Comparison of ENCODE assay signal across 17 cellular contexts in genomic region chr5:177024559-177024958, GRCh38. TPM values are rescaled to one million over a fixed set of nuclear protein-coding genes. Genes with fewer than 3 reads are reported as not detected.
DNase-seq lines count a peak whose midpoint lies in the region; ATAC-seq and TF ChIP-seq lines count a peak whose summit lies in the region.
"Had no signal": no experiment of that assay in that cellular context is flagged by ENCODE, and none has a peak within 500 bp of the region (broad histone marks: within the 10 kb centered on the region; RNA-seq: fewer than 3 reads in every experiment).

No MANE protein-coding gene starts in this region.

- no peak for ATAC-seq in naive B cell (ENCODE audit: low read depth in 2 of 2)
- no peak for ATAC-seq in HG03135 (IDR thresholded peaks at IDR 0.05; ENCODE audit: unreplicated experiment)
- no peak for ATAC-seq in HG03571 (IDR thresholded peaks at IDR 0.05; ENCODE audit: unreplicated experiment)
- ATAC-seq: heart left ventricle had no signal

- H3K79me2 ChIP-seq in DOHH2 (ENCODE audit: control insufficient read depth, low read length), result peaks cover 81% of the 10 kb centered on the region

- no peaks in the 10 kb centered on the region for H3K9me3 Mint-ChIP-seq in activated naive CD8-positive, alpha-beta T cell treated with anti-CD3 and anti-CD28 coated beads for 36 hours
- H3K9me3 Mint-ChIP-seq in naive B cell, result no peaks in the 10 kb centered on the region
- H3K9me3 Mint-ChIP-seq: dendritic cell treated with granulocyte-macrophage colony-stimulating factor and Interleukin-4, amounts not matched to agents 40 ng/mL and 50 ng/mL, for 4 days had no signal

- no peaks in the 10 kb centered on the region for H3K9me2 ChIP-seq in DOHH2 (replicated peaks; ENCODE audit: control insufficient read depth, low read length)

- peaks cover 0 to 26% (median 0%) of the 10 kb centered on the region in 11 experiments; a peak in 3 of 22 replicates for H4K20me1 ChIP-seq in BLaER1 treated with 17β-estradiol and CSF1 and Interleukin-3, amounts not matched to agents 10 nM and 100 nM
- no peaks in the 10 kb centered on the region for H4K20me1 ChIP-seq in DOHH2 (ENCODE audit: control insufficient read depth, insufficient read depth, low read depth, low read length)

- no peak overlapping the region for H3K27ac ChIP-seq in BLaER1 treated with 17β-estradiol and CSF1 and Interleukin-3, amounts not matched to agents 10 nM and 100 nM
- no peak overlapping the region for H3K27ac ChIP-seq in DOHH2 (ENCODE audit: low read depth, low read length)
- H3K27ac ChIP-seq: heart left ventricle, PC-9, VCaP had no signal

- no peak for DNase-seq in activated naive CD8-positive, alpha-beta T cell treated with anti-CD3 and anti-CD28 coated beads for 36 hours
- no peak for DNase-seq in naive B cell
- no peak for DNase-seq in stimulated activated CD4-positive, alpha-beta T cell treated with anti-CD3 and anti-CD28 coated beads, Interleukin-1b, Interleukin-23, amount 100 ng/mL, for 48 hours
- DNase-seq in stimulated activated naive CD4-positive, alpha-beta T cell (lab: John Stamatoyannopoulos, UW), result no peak
- DNase-seq: aorta, heart left ventricle, kidney glomerular epithelial cell, NCI-H1105 treated with DMSO at 0.1 percent for 48 hours, NCI-H2227 treated with DMSO at 0.1 percent for 48 hours, PC-9, spleen had no signal

- peaks cover 10 to 51% (median 34%) of the 10 kb centered on the region in 11 experiments for H3K36me3 ChIP-seq in BLaER1 treated with 17β-estradiol and CSF1 and Interleukin-3, amounts not matched to agents 10 nM and 100 nM
- peaks cover 36% of the 10 kb centered on the region for H3K36me3 ChIP-seq in DOHH2 (ENCODE audit: control insufficient read depth, low read length)

- no peak overlapping the region for H3K9ac ChIP-seq in BLaER1 treated with 17β-estradiol and CSF1 and Interleukin-3, amounts not matched to agents 10 nM and 100 nM

- H3F3A ChIP-seq in DOHH2 (ENCODE audit: control insufficient read depth, insufficient read depth), result no peaks in the 10 kb centered on the region

- peak overlapping the region; percentile 32 for H3K4me3 Mint-ChIP-seq in activated naive CD8-positive, alpha-beta T cell treated with anti-CD3 and anti-CD28 coated beads for 36 hours
- H3K4me3 Mint-ChIP-seq in naive B cell, result peak overlapping the region in 6 of 8 donors; percentile 2 to 70 (median 22)
- H3K4me3 Mint-ChIP-seq: dendritic cell treated with granulocyte-macrophage colony-stimulating factor and Interleukin-4, amounts not matched to agents 40 ng/mL and 50 ng/mL, for 4 days had no signal

- H3K9me3 ChIP-seq in BLaER1 treated with 17β-estradiol and CSF1 and Interleukin-3, amounts not matched to agents 10 nM and 100 nM (replicated peaks in 1 of 11), result peaks cover 0 to 8% (median 7%) of the 10 kb centered on the region in 11 experiments; a peak in 11 of 22 replicates
- no peaks in the 10 kb centered on the region for H3K9me3 ChIP-seq in DOHH2 (ENCODE audit: control insufficient read depth, insufficient read depth, low read length)
- H3K9me3 ChIP-seq: heart left ventricle, spleen had no signal

- H3K27ac Mint-ChIP-seq in activated naive CD8-positive, alpha-beta T cell treated with anti-CD3 and anti-CD28 coated beads for 36 hours, result no peak overlapping the region
- peak overlapping the region in 1 of 6 donors; percentile 71 for H3K27ac Mint-ChIP-seq in naive B cell
- H3K27ac Mint-ChIP-seq: dendritic cell treated with granulocyte-macrophage colony-stimulating factor and Interleukin-4, amounts not matched to agents 40 ng/mL and 50 ng/mL, for 4 days had no signal

- peaks cover 32% of the 10 kb centered on the region for H3K36me3 Mint-ChIP-seq in activated naive CD8-positive, alpha-beta T cell treated with anti-CD3 and anti-CD28 coated beads for 36 hours
- H3K36me3 Mint-ChIP-seq in naive B cell, result peaks cover 4 to 6% of the 10 kb centered on the region in 2 donors

- no peak for TF ChIP-seq CTCF in DOHH2 (IDR thresholded peaks at IDR 0.05; ENCODE audit: low read depth, low read length, poor library complexity, severe bottlenecking)

- H3K4me1 ChIP-seq in BLaER1 treated with 17β-estradiol and CSF1 and Interleukin-3, amounts not matched to agents 10 nM and 100 nM, result peaks cover 14 to 30% (median 26%) of the 10 kb centered on the region in 10 experiments
- peaks cover 31% of the 10 kb centered on the region for H3K4me1 ChIP-seq in DOHH2 (ENCODE audit: control insufficient read depth, low read length)

- H3K27me3 ChIP-seq in BLaER1 treated with 17β-estradiol and CSF1 and Interleukin-3, amounts not matched to agents 10 nM and 100 nM, result no peaks in the 10 kb centered on the region
- no peaks in the 10 kb centered on the region for H3K27me3 ChIP-seq in DOHH2 (ENCODE audit: control insufficient read depth, low read length)
- H3K27me3 ChIP-seq: heart left ventricle, spleen had no signal

- peak overlapping the region in 9 of 11 experiments; percentile 3 to 32 (median 17); a peak in 10 of 22 replicates for H3K4me2 ChIP-seq in BLaER1 treated with 17β-estradiol and CSF1 and Interleukin-3, amounts not matched to agents 10 nM and 100 nM
- H3K4me2 ChIP-seq in DOHH2 (ENCODE audit: low read length), result peak overlapping the region; percentile 46
- H3K4me2 ChIP-seq: PC-9 had no signal

- no peaks in the 10 kb centered on the region for H3K27me3 Mint-ChIP-seq in activated naive CD8-positive, alpha-beta T cell treated with anti-CD3 and anti-CD28 coated beads for 36 hours
- no peaks in the 10 kb centered on the region for H3K27me3 Mint-ChIP-seq in naive B cell
- H3K27me3 Mint-ChIP-seq: dendritic cell treated with granulocyte-macrophage colony-stimulating factor and Interleukin-4, amounts not matched to agents 40 ng/mL and 50 ng/mL, for 4 days had no signal

- no peak overlapping the region for H3K4me3 ChIP-seq in BLaER1 treated with 17β-estradiol and CSF1 and Interleukin-3, amounts not matched to agents 10 nM and 100 nM
- peak overlapping the region; percentile 16; the same call in 1 of the 2 replicates for H3K4me3 ChIP-seq in DOHH2 (ENCODE audit: low read length)
- H3K4me3 ChIP-seq: heart left ventricle, PC-9, spleen had no signal

- H3K4me1 Mint-ChIP-seq in activated naive CD8-positive, alpha-beta T cell treated with anti-CD3 and anti-CD28 coated beads for 36 hours, result peaks cover 27% of the 10 kb centered on the region
- H3K4me1 Mint-ChIP-seq in naive B cell, result peaks cover 37 to 41% (median 38%) of the 10 kb centered on the region in 3 donors

RNA-seq across cellular contexts. Expression of gene ZNF346, which starts 2.1 kb away (rescaled TPM):
- total RNA-seq in activated naive CD8-positive, alpha-beta T cell treated with anti-CD3 and anti-CD28 coated beads for 36 hours, result 10 to 100 TPM; 16.7 to 18.2 TPM
- polyA plus RNA-seq in naive B cell (ENCODE audit: low read depth in 6 of 6), result 10 to 100 TPM; 12.3 to 23.2 (median 16.5) TPM

RNA-seq across cellular contexts. Expression of gene UIMC1, which starts 18.0 kb away (rescaled TPM):
- total RNA-seq in activated naive CD8-positive, alpha-beta T cell treated with anti-CD3 and anti-CD28 coated beads for 36 hours, result 10 to 100 TPM; 43.6 to 50.0 TPM
- 10 to 100 TPM; 25.0 to 39.1 (median 32.7) TPM for polyA plus RNA-seq in naive B cell (ENCODE audit: low read depth in 6 of 6)
